17 cellular contexts compared by ENCODE assay signal in genomic region chr22:39251762-39252460, GRCh38. TPM values are rescaled to one million over a fixed set of nuclear protein-coding genes. Genes with fewer than 3 reads are reported as not detected.
DNase-seq lines count a peak whose midpoint lies in the region; FAIRE-seq and TF ChIP-seq lines count a peak whose summit lies in the region.
"Had no signal": no experiment of that assay in that cellular context is flagged by ENCODE, and none has a peak within 500 bp of the region (broad histone marks: within the 10 kb centered on the region; RNA-seq: fewer than 3 reads in every experiment).

No MANE protein-coding gene starts in this region.

- TF ChIP-seq CTCF in bronchial epithelial cell (IDR thresholded peaks at IDR 0.05; ENCODE audit: insufficient read depth, low read length, severe bottlenecking) (no peak), thyroid gland (IDR thresholded peaks at IDR 0.05) (no peak)

- no peak overlapping the region for H4K12ac ChIP-seq in trophoblast cell (ENCODE audit: low read depth, low read length)

- H3K14ac ChIP-seq in trophoblast cell (ENCODE audit: low read length) = no peak overlapping the region

- H3K18ac ChIP-seq in trophoblast cell (ENCODE audit: low read length) = no peak overlapping the region

- H3K27me3 ChIP-seq in bronchial epithelial cell (ENCODE audit: control insufficient read depth, insufficient read depth, low read length) (peaks cover 6% of the 10 kb centered on the region), trophoblast cell (ENCODE audit: insufficient read depth, low read length) (no peaks in the 10 kb centered on the region), thyroid gland (no peaks in the 10 kb centered on the region)
- H3K27me3 ChIP-seq: hepatocyte had no signal

- H3K9me3 ChIP-seq in trophoblast cell (ENCODE audit: insufficient read depth, low read depth, low read length) (no peaks in the 10 kb centered on the region), thyroid gland (no peaks in the 10 kb centered on the region)
- H3K9me3 ChIP-seq: BLaER1 had no signal

- no peak overlapping the region for H3K4me2 ChIP-seq in trophoblast cell (ENCODE audit: low read length)
- H3K4me2 ChIP-seq: hepatocyte had no signal

- intact Hi-C loops in thyroid gland (cut with DNase I) = no loop called here

- no peaks in the 10 kb centered on the region for H3K79me2 ChIP-seq in trophoblast cell (ENCODE audit: control insufficient read depth, insufficient read depth, low read length, poor library complexity)
- H3K79me2 ChIP-seq: hepatocyte had no signal

- FAIRE-seq in bronchial epithelial cell (lab: Jason Lieb, UNC) = no peak
- FAIRE-seq: G401.6, GM18507 had no signal

- H4K8ac ChIP-seq in trophoblast cell (ENCODE audit: low read depth, low read length) = no peak overlapping the region

- H2BK5ac ChIP-seq in trophoblast cell (ENCODE audit: low read depth, low read length, poor library complexity) = no peak overlapping the region

- no peak overlapping the region for H3K9ac ChIP-seq in trophoblast cell (ENCODE audit: low read length)
- H3K9ac ChIP-seq: BLaER1 had no signal

- no peak overlapping the region for H3K4ac ChIP-seq in trophoblast cell (ENCODE audit: low read depth, low read length)

- H3K4me1 ChIP-seq in trophoblast cell (ENCODE audit: control insufficient read depth in 1 of 2, insufficient read depth in 2 of 2, low read length in 2 of 2) = peaks cover 16 to 20% of the 10 kb centered on the region in 2 experiments
- peaks cover 9 to 38% of the 10 kb centered on the region in 2 donors for H3K4me1 ChIP-seq in thyroid gland

- TF ChIP-seq POLR2A in thyroid gland (IDR thresholded peaks at IDR 0.05) = no peak

- peaks cover 17% of the 10 kb centered on the region for H3K79me1 ChIP-seq in trophoblast cell (ENCODE audit: low read length)

- H3K4me3 ChIP-seq in bronchial epithelial cell (ENCODE audit: low read depth, low read length) (no peak overlapping the region), trophoblast cell (ENCODE audit: low read depth, low read length) (no peak overlapping the region), thyroid gland (replicated peaks in 1 of 3) (no peak overlapping the region)
- H3K4me3 ChIP-seq: BLaER1, hepatocyte had no signal

- DNase-seq in EH (ENCODE audit: low read depth) (peak; percentile 41), M059J (ENCODE audit: low read depth) (peak; percentile 89), bronchial epithelial cell (ENCODE audit: low read depth) (peak; percentile 71), trophoblast cell (no peak), thyroid gland (no peak), foreskin melanocyte (no peak), SKM-1 treated with dmso at 0.1 percent for 144 hours (lab: John Stamatoyannopoulos, UW; ENCODE audit: unreplicated experiment) (no peak)
- DNase-seq in stimulated activated CD4-positive, alpha-beta T cell treated with anti-CD3 and anti-CD28 coated beads, Interleukin-4, amount 100 ng/mL, for 1 hour = no peak
- DNase-seq: activated CD8-positive, alpha-beta memory T cell treated with anti-CD3 and anti-CD28 coated beads, Interleukin-2, amount 10 ng/mL, durations not matched to agents 7 days and 5 days; GOT3; left cardiac atrium; NCI-H2107 had no signal

- peak overlapping the region; percentile 43 for H2AK5ac ChIP-seq in trophoblast cell (ENCODE audit: low read length)

- H3K36me3 ChIP-seq in bronchial epithelial cell (ENCODE audit: control insufficient read depth, insufficient read depth, low read length) (no peaks in the 10 kb centered on the region), trophoblast cell (ENCODE audit: control insufficient read depth in 1 of 2, insufficient read depth in 2 of 2, low read length in 2 of 2) (no peaks in the 10 kb centered on the region), thyroid gland (no peaks in the 10 kb centered on the region)
- H3K36me3 ChIP-seq: BLaER1 had no signal

- H2AFZ ChIP-seq in trophoblast cell (ENCODE audit: insufficient read depth, low read length, poor library complexity) = no peak overlapping the region
- H2AFZ ChIP-seq: hepatocyte had no signal

- no peak overlapping the region for H3K23ac ChIP-seq in trophoblast cell (ENCODE audit: low read length)

- no peak overlapping the region for H3K27ac ChIP-seq in trophoblast cell (ENCODE audit: low read depth, low read length)
- H3K27ac ChIP-seq in thyroid gland = no peak overlapping the region
- H3K27ac ChIP-seq: BLaER1, hepatocyte, HL-60 had no signal

- WGBS in trophoblast cell (ENCODE audit: extremely low coverage, insufficient coverage, insufficient read length) = no CpG with 5 or more reads among the region's 22 CpGs
- 65 to 78% methylated on average over 19 to 22 of the region's 22 CpGs for WGBS in thyroid gland, 2 donors

- H2BK12ac ChIP-seq in trophoblast cell (ENCODE audit: low read length) = no peak overlapping the region

- H2BK120ac ChIP-seq in trophoblast cell (ENCODE audit: insufficient read depth, low read length, poor library complexity) = no peak overlapping the region

- H4K91ac ChIP-seq in trophoblast cell (ENCODE audit: low read depth, low read length) = peak overlapping the region; percentile 20

RNA-seq across cellular contexts. Expression of gene PDGFB, which starts 7.1 kb away (rescaled TPM):
- 4.5 and 7.2 TPM in 2 replicates for total RNA-seq in M059J (2014; rRNA removed; shearing (Covaris generic))
- total RNA-seq in bronchial epithelial cell (1.1 and 5.6 TPM in 2 replicates), thyroid gland (10 to 100 TPM in 1 of 4 donors, 1 to 10 TPM in 3; 3.6 to 10.5 (median 3.9) TPM)
- 16.2 and 16.3 TPM in 2 replicates for polyA plus RNA-seq in trophoblast cell (2013)

Comparison
In these comparisons a context has a peak if more than half of its experiments do, and no peak if none do; other contexts are left out.
1. DNase-seq: peak in EH (single experiment), M059J (single experiment) and bronchial epithelial cell (single experiment); none in trophoblast cell (0 of 2), thyroid gland (0 of 2), foreskin melanocyte (single experiment), stimulated activated CD4-positive, alpha-beta T cell treated with anti-CD3 and anti-CD28 coated beads, Interleukin-4, amount 100 ng/mL, for 1 hour (single experiment) and SKM-1 treated with dmso at 0.1 percent for 144 hours (single experiment).